20 cellular contexts compared by ENCODE assay signal in the genomic region with DNA sequence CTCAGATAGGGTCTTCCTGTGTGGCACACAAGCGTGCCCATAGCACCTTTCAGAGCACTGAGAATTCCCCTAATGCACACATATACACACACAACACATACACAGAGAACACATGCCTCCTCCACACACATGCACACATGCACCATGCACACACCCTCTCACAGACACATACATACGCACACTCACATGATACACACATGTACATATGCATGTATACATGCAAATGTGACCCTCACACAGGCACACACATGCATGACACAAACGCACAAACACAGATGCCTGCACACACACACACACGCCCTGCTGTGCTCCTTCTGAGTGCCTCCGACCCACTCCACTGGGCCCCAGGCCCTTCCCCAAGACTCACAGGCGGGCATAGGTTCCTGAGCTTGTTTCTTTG.
"Had no signal": no experiment of that assay in that cellular context is flagged by ENCODE, and none has a peak within 500 bp of the region (broad histone marks: within the 10 kb centered on the region; RNA-seq: fewer than 3 reads in every experiment).

No MANE protein-coding gene starts in this region.

- DNase-seq: effector memory CD8-positive, alpha-beta T cell; gastrocnemius medialis; heart right ventricle; hypothalamus; mammary epithelial cell; natural killer cell; nucleus accumbens; small intestine; stimulated activated CD4-positive, alpha-beta T cell treated with anti-CD3 and anti-CD28 coated beads, Interleukin-12 subunit alpha, Interleukin-12 subunit beta, amount 100 ng/mL, for 4 hours; stimulated activated naive CD4-positive, alpha-beta T cell; stomach; substantia nigra; transverse colon had no signal

- H3K9ac ChIP-seq: parathyroid adenoma had no signal

- H3K4me1 ChIP-seq: esophagus muscularis mucosa, gastrocnemius medialis, heart right ventricle, parathyroid adenoma, prostate gland, stomach, transverse colon had no signal

- H3K36me3 ChIP-seq: esophagus muscularis mucosa, gastrocnemius medialis, heart right ventricle, prostate gland, stomach, thoracic aorta, transverse colon had no signal

- FAIRE-seq: islet of Langerhans, small intestine had no signal

- H3K9me3 ChIP-seq: esophagus muscularis mucosa, gastrocnemius medialis, heart right ventricle, prostate gland, stomach, thoracic aorta, transverse colon had no signal

- H3K27ac ChIP-seq: epithelial cell of prostate, esophagus muscularis mucosa, gastrocnemius medialis, heart right ventricle, parathyroid adenoma, prostate gland, stomach, thoracic aorta, transverse colon had no signal

- H3K27me3 ChIP-seq: gastrocnemius medialis, transverse colon had no signal

- ATAC-seq: effector memory CD8-positive, alpha-beta T cell; gastrocnemius medialis; heart right ventricle; left lobe of liver; natural killer cell had no signal

- H3K4me3 ChIP-seq: esophagus muscularis mucosa, gastrocnemius medialis, heart right ventricle, prostate gland, stomach, thoracic aorta, transverse colon had no signal
